Comparison of ENCODE assay signal across 6 cellular contexts in the genomic region with DNA sequence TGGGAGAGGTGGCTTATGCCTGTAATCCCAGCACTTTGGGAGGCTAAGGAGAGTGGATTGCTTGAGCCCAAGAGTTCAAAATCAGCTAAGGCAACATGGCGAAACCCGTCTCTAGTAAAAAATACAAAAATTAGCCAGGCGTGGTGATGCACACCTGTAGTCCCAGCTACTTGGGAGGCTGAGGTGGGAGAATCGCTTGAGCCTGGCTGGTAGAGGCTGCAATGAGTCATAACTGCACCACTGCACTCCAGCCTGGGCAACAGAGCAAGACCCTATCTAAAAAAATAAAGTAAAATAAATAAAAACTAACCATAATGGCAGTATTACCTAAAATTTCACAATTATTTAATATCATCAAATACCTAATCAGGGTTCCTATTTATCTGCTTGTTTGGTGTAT. TPM values are rescaled to one million over a fixed set of nuclear protein-coding genes. Genes with fewer than 3 reads are reported as not detected.
DNase-seq lines count a peak whose midpoint lies in the region; ATAC-seq, FAIRE-seq and TF ChIP-seq lines count a peak whose summit lies in the region.
"Not testable (repeated sequence)": the region's sequence is repeated elsewhere in the genome, so short reads cannot be mapped to it uniquely, and the experiment has no call there.

No MANE protein-coding gene starts in this region.

- not testable (repeated sequence) for DNase-seq in CD4-positive, alpha-beta memory T cell; Karpas-422; K562 (ENCODE audit: extremely low read depth in 1 of 4, low spot score in 3 of 4); naive thymus-derived CD4-positive, alpha-beta T cell

- H3K4me3 Mint-ChIP-seq in CD4-positive, alpha-beta memory T cell; naive thymus-derived CD4-positive, alpha-beta T cell: not testable (repeated sequence)

- not testable (repeated sequence) for H3K9ac ChIP-seq in Karpas-422 (ENCODE audit: low read length); SU-DHL-6 (ENCODE audit: low read length); K562 (ENCODE audit: insufficient read depth in 1 of 2, low read depth in 2 of 2, low read length in 2 of 2)

- H3K27me3 ChIP-seq in CD4-positive, alpha-beta memory T cell (ENCODE audit: insufficient read depth, low read length); DOHH2 (ENCODE audit: control insufficient read depth, low read length); Karpas-422 (ENCODE audit: low read length); SU-DHL-6 (ENCODE audit: low read length); K562 (ENCODE audit: control insufficient read depth in 2 of 2, insufficient read depth in 2 of 2, low read length in 2 of 2); naive thymus-derived CD4-positive, alpha-beta T cell (ENCODE audit: control insufficient read depth in 2 of 2, insufficient read depth in 2 of 2, low read length in 2 of 2): not testable (repeated sequence)

- 0 out of 2 replicates have a peak overlapping the region, but pooled peaks have one; percentile 98 for H3K4me2 ChIP-seq in DOHH2 (ENCODE audit: low read length)
- not testable (repeated sequence) for H3K4me2 ChIP-seq in Karpas-422 (ENCODE audit: low read depth, low read length, poor library complexity, severe bottlenecking); SU-DHL-6 (ENCODE audit: low read depth, low read length, poor library complexity, severe bottlenecking); K562 (ENCODE audit: insufficient read depth, low read length)

- not testable (repeated sequence) for TF ChIP-seq RAD21 in K562 (CRISPR knock-in tag; conservative IDR thresholded peaks at IDR 0.05 in 1 of 2, IDR thresholded peaks at IDR 0.05 in 1 of 2)

- CTCF ChIA-PET in CD4-positive, alpha-beta memory T cell (lab: Charles Lee; ENCODE audit: partially characterized antibody) = interaction anchor here (1.0 kb wide), 1 partner anchor 71 kb away, joined by 4 read pairs; no protein-coding TSS in a partner anchor
- CTCF ChIA-PET in K562 (lab: Yijun Ruan, JAX; ENCODE audit: low intra/inter-chr PET ratio); naive thymus-derived CD4-positive, alpha-beta T cell (lab: Charles Lee): not testable (repeated sequence)

- WGBS in K562 (ENCODE audit: insufficient coverage, low coverage, missing lambda C conversion rate) = 64% methylated on average over 4 of the region's 4 CpGs

- not testable (repeated sequence) for TF ChIP-seq CTCF in DOHH2 (IDR thresholded peaks at IDR 0.05; ENCODE audit: low read depth, low read length, poor library complexity, severe bottlenecking); SU-DHL-6 (IDR thresholded peaks at IDR 0.05; ENCODE audit: insufficient read depth, low read length, poor library complexity, severe bottlenecking); K562 (IDR thresholded peaks at IDR 0.05 in 2 of 3, conservative IDR thresholded peaks at IDR 0.05 in 1 of 3; ENCODE audit: insufficient read depth in 2 of 3, low read depth in 1 of 3, low read length in 3 of 3)

- not testable (repeated sequence) for TF ChIP-seq POLR2A in K562 (conservative IDR thresholded peaks at IDR 0.05)

- peaks cover 25 to 68% (median 42%) of the 10 kb centered on the region in 4 donors for H3K4me1 Mint-ChIP-seq in CD4-positive, alpha-beta memory T cell
- H3K4me1 Mint-ChIP-seq in naive thymus-derived CD4-positive, alpha-beta T cell = peaks cover 22 to 65% (median 56%) of the 10 kb centered on the region in 7 donors

- not testable (repeated sequence) for H2AFZ ChIP-seq in Karpas-422 (ENCODE audit: low read length); SU-DHL-6 (ENCODE audit: low read depth, low read length, severe bottlenecking); K562 (ENCODE audit: low read depth, low read length)

- not testable (repeated sequence) for H3K9me2 ChIP-seq in DOHH2 (replicated peaks; ENCODE audit: control insufficient read depth, low read length); Karpas-422 (replicated peaks; ENCODE audit: insufficient read depth, low read length); SU-DHL-6 (replicated peaks; ENCODE audit: insufficient read depth, low read length)

- POLR2A ChIA-PET in CD4-positive, alpha-beta memory T cell (lab: Charles Lee; ENCODE audit: partially characterized antibody) = interaction anchor here (0.7 kb wide), 1 partner anchor 10 kb away, joined by 4 read pairs; no protein-coding TSS in a partner anchor
- POLR2A ChIA-PET in K562 (lab: Yijun Ruan, JAX); naive thymus-derived CD4-positive, alpha-beta T cell (lab: Charles Lee): not testable (repeated sequence)

- peak overlapping the region in 6 of 7 donors; percentile 36 to 97 (median 76) for H3K27ac Mint-ChIP-seq in CD4-positive, alpha-beta memory T cell
- peak overlapping the region in 7 of 9 donors; percentile 9 to 79 (median 53) for H3K27ac Mint-ChIP-seq in naive thymus-derived CD4-positive, alpha-beta T cell

- H3K36me3 Mint-ChIP-seq in CD4-positive, alpha-beta memory T cell = peaks cover 0 to 10% of the 10 kb centered on the region in 2 donors
- peaks cover 0 to 19% (median 6%) of the 10 kb centered on the region in 5 donors for H3K36me3 Mint-ChIP-seq in naive thymus-derived CD4-positive, alpha-beta T cell

- H3K27me3 Mint-ChIP-seq in CD4-positive, alpha-beta memory T cell; naive thymus-derived CD4-positive, alpha-beta T cell: not testable (repeated sequence)

- peaks cover 93% of the 10 kb centered on the region for H3K79me2 ChIP-seq in DOHH2 (ENCODE audit: control insufficient read depth, low read length)
- peaks cover 91% of the 10 kb centered on the region for H3K79me2 ChIP-seq in Karpas-422 (ENCODE audit: low read length)
- peaks cover 94% of the 10 kb centered on the region for H3K79me2 ChIP-seq in SU-DHL-6 (ENCODE audit: insufficient read depth, low read length)
- H3K79me2 ChIP-seq in K562 (ENCODE audit: control insufficient read depth, insufficient read depth, low read length) = not testable (repeated sequence)

- not testable (repeated sequence) for H3K9me1 ChIP-seq in K562 (ENCODE audit: control insufficient read depth, insufficient read depth, low read length)

- H4K20me1 ChIP-seq in DOHH2 (ENCODE audit: control insufficient read depth, insufficient read depth, low read depth, low read length); Karpas-422 (ENCODE audit: insufficient read depth, low read depth, low read length); SU-DHL-6 (ENCODE audit: low read depth, low read length); K562 (replicated peaks; ENCODE audit: control insufficient read depth, insufficient read depth, low read length): not testable (repeated sequence)

- not testable (repeated sequence) for H3K9me3 Mint-ChIP-seq in CD4-positive, alpha-beta memory T cell; naive thymus-derived CD4-positive, alpha-beta T cell

- BruUV-seq in K562 (replicated peaks; lab: Mats Ljungman, UMichigan) = not testable (repeated sequence)

- H3K4me1 ChIP-seq in CD4-positive, alpha-beta memory T cell (ENCODE audit: insufficient read depth, low read length) = peaks cover 34% of the 10 kb centered on the region
- H3K4me1 ChIP-seq in DOHH2 (ENCODE audit: control insufficient read depth, low read length) (peaks cover 84% of the 10 kb centered on the region), Karpas-422 (ENCODE audit: low read length) (peaks cover 48% of the 10 kb centered on the region)
- not testable (repeated sequence) for H3K4me1 ChIP-seq in K562 (replicated peaks in 1 of 2; ENCODE audit: control insufficient read depth in 2 of 2, insufficient read depth in 2 of 2, low read length in 2 of 2)
- peaks cover 11 to 17% of the 10 kb centered on the region in 2 donors for H3K4me1 ChIP-seq in naive thymus-derived CD4-positive, alpha-beta T cell (ENCODE audit: control insufficient read depth in 2 of 2, insufficient read depth in 2 of 2, low read length in 2 of 2)

- intact Hi-C loops in CD4-positive, alpha-beta memory T cell (cut with micrococcal nuclease) = loop anchor here (10.0 kb wide), 1 partner anchor 245 kb away; a partner anchor contains a TSS
- intact Hi-C loops in K562 (cut with micrococcal nuclease) = not testable (repeated sequence)
- intact Hi-C loops in naive thymus-derived CD4-positive, alpha-beta T cell (cut with micrococcal nuclease) = loop anchor here in 1 of 2 donors (10.0 kb wide), 1 partner anchor 245 kb away; a partner anchor contains a TSS

- ATAC-seq in K562; naive thymus-derived CD4-positive, alpha-beta T cell: not testable (repeated sequence)

- H3K36me3 ChIP-seq in CD4-positive, alpha-beta memory T cell (ENCODE audit: insufficient read depth, low read length); Karpas-422 (ENCODE audit: insufficient read depth, low read length); SU-DHL-6 (ENCODE audit: low read length); K562 (ENCODE audit: control insufficient read depth, insufficient read depth, low read length); naive thymus-derived CD4-positive, alpha-beta T cell (ENCODE audit: control insufficient read depth in 2 of 3, insufficient read depth in 3 of 3, low read length in 3 of 3): not testable (repeated sequence)
- peaks cover 26% of the 10 kb centered on the region for H3K36me3 ChIP-seq in DOHH2 (ENCODE audit: control insufficient read depth, low read length)

- H3F3A ChIP-seq in DOHH2 (ENCODE audit: control insufficient read depth, insufficient read depth) = peaks cover 35% of the 10 kb centered on the region
- H3F3A ChIP-seq in SU-DHL-6 (ENCODE audit: insufficient read depth) = peaks cover 57% of the 10 kb centered on the region

- H3K27ac ChIP-seq in CD4-positive, alpha-beta memory T cell (ENCODE audit: low read depth, low read length); K562 (ENCODE audit: extremely low read depth, low read depth, low read length); naive thymus-derived CD4-positive, alpha-beta T cell (ENCODE audit: low read depth, low read length): not testable (repeated sequence)
- H3K27ac ChIP-seq in DOHH2 (ENCODE audit: low read depth, low read length) = peak overlapping the region; percentile 94
- peak overlapping the region; percentile 58 for H3K27ac ChIP-seq in Karpas-422 (ENCODE audit: low read length)
- H3K27ac ChIP-seq in SU-DHL-6 (ENCODE audit: low read depth, low read length) = peak overlapping the region; percentile 99

- TF ChIP-seq EP300 in K562 (IDR thresholded peaks at IDR 0.05; ENCODE audit: low read length) = not testable (repeated sequence)

- not testable (repeated sequence) for H3K9me3 ChIP-seq in CD4-positive, alpha-beta memory T cell (ENCODE audit: control insufficient read depth in 1 of 2, low read length in 2 of 2); DOHH2 (ENCODE audit: control insufficient read depth, insufficient read depth, low read length); Karpas-422 (ENCODE audit: low read length); SU-DHL-6 (ENCODE audit: insufficient read depth, low read length); K562 (replicated peaks; ENCODE audit: control insufficient read depth, insufficient read depth, low read depth, low read length); naive thymus-derived CD4-positive, alpha-beta T cell (ENCODE audit: control insufficient read depth in 2 of 3, low read length in 3 of 3)

- in situ Hi-C loops in K562 (cut with MboI) = loop anchor here (5.0 kb wide), 1 partner anchor 78 kb away; no protein-coding TSS in a partner anchor

- H3K4me3 ChIP-seq in CD4-positive, alpha-beta memory T cell (ENCODE audit: low read length in 2 of 2); DOHH2 (ENCODE audit: low read length); Karpas-422 (ENCODE audit: low read length); SU-DHL-6 (ENCODE audit: insufficient read depth, low read length, poor library complexity, severe bottlenecking); K562; naive thymus-derived CD4-positive, alpha-beta T cell (ENCODE audit: low read length): not testable (repeated sequence)

- FAIRE-seq in K562 (lab: Jason Lieb, UNC) = not testable (repeated sequence)

RNA-seq across cellular contexts. Expression of a gene that starts 34.1 kb away (rescaled TPM):
- total RNA-seq in CD4-positive, alpha-beta memory T cell = 100 to 1,000 TPM; 107 to 109 TPM
- 10 to 100 TPM in 1 of 2 donors, 1 to 10 TPM in 1; 6.9 to 50.9 TPM for polyA plus RNA-seq in CD4-positive, alpha-beta memory T cell
- 52.0 and 77.7 TPM in 2 replicates for total RNA-seq in Karpas-422 (2014; rRNA removed; shearing (Covaris generic); ENCODE audit: low replicate concordance)
- total RNA-seq in K562 (2011; cell fraction: chromatin; rRNA removed; ENCODE audit: low replicate concordance) = 28.6 and 38.8 TPM in 2 replicates
- total RNA-seq in K562 (2011; cell fraction: nucleolus; rRNA removed) = 33.0 and 36.4 TPM in 2 replicates
- 31.8 and 34.3 TPM in 2 replicates for total RNA-seq in K562 (2011; cell fraction: nucleoplasm; rRNA removed)
- total RNA-seq in K562 (2014; rRNA removed) (13.9 and 19.7 TPM in 2 replicates), K562 (2014; rRNA removed; fragmentation: Illumina TruSeq; extraction: Trizol) (8.6 and 10.0 TPM in 2 replicates), K562 (2015; rRNA removed; fragmentation: Illumina TruSeq; extraction: Trizol) (13.3 and 13.5 TPM in 2 replicates), K562 (2021) (32.5 TPM in 2 replicates)
- polyA plus RNA-seq in K562 (2011; rRNA removed) (3.7 and 6.1 TPM in 2 replicates), K562 (2014; fragmentation: Illumina TruSeq; extraction: Trizol) (23.9 and 26.8 TPM in 2 replicates), K562 (2014; fragmentation: Nextera tagmentation; extraction: Ambion mirVana) (1 to 10 TPM; 1.1 to 1.6 TPM), K562 (2014; rRNA removed) (12.5 and 13.8 TPM in 2 replicates)
- 4.9 and 6.7 TPM in 2 replicates for polyA plus RNA-seq in K562 (2011; cell fraction: cytosol; rRNA removed)
- 8.9 and 10.5 TPM in 2 replicates for polyA plus RNA-seq in K562 (2011; cell fraction: nucleus; rRNA removed)
- 28.2 and 42.9 TPM in 2 replicates for polyA plus RNA-seq in K562 (2012)
- polyA minus RNA-seq in K562 (2011; rRNA and poly(A)+ RNA removed) = 5.4 and 5.5 TPM in 2 replicates
- 11.1 and 17.9 TPM in 2 replicates for polyA minus RNA-seq in K562 (2011; cell fraction: cytosol; rRNA and poly(A)+ RNA removed)
- 2.8 and 4.9 TPM in 2 replicates for polyA minus RNA-seq in K562 (2011; cell fraction: nucleus; rRNA and poly(A)+ RNA removed)
- 100 to 1,000 TPM in 1 of 5 experiments, 10 to 100 TPM in 4; 68.6 to 116 (median 85.6) TPM for total RNA-seq in naive thymus-derived CD4-positive, alpha-beta T cell
- 10 to 100 TPM; 16.9 to 40.2 TPM for polyA plus RNA-seq in naive thymus-derived CD4-positive, alpha-beta T cell
